In genomic region chr12:108305520-108305919, GRCh38 we compare ENCODE assay signal across 10 cellular contexts. TPM values are rescaled to one million over a fixed set of nuclear protein-coding genes. Genes with fewer than 3 reads are reported as not detected.
DNase-seq lines count a peak whose midpoint lies in the region; ATAC-seq, FAIRE-seq and TF ChIP-seq lines count a peak whose summit lies in the region.
"Had no signal": no experiment of that assay in that cellular context is flagged by ENCODE, and none has a peak within 500 bp of the region (broad histone marks: within the 10 kb centered on the region; RNA-seq: fewer than 3 reads in every experiment).

No MANE protein-coding gene starts in this region.

- no peaks in the 10 kb centered on the region for H4K20me1 ChIP-seq in HepG2 (ENCODE audit: insufficient read depth, low read length)

- no peak overlapping the region for H3K4me3 Mint-ChIP-seq in T-helper 2 cell treated with Interferon-gamma antibody and Interleukin-4, amounts not matched to agents 5 μg/mL and 100 μg/mL, for 36 hours

- H3K27ac Mint-ChIP-seq in T-helper 2 cell treated with Interferon-gamma antibody and Interleukin-4, amounts not matched to agents 5 μg/mL and 100 μg/mL, for 36 hours: no peak overlapping the region

- FAIRE-seq in HepG2 (lab: Jason Lieb, UNC): no peak
- FAIRE-seq: A204.1 had no signal

- peaks cover 10% of the 10 kb centered on the region for H3K4me1 Mint-ChIP-seq in T-helper 2 cell treated with Interferon-gamma antibody and Interleukin-4, amounts not matched to agents 5 μg/mL and 100 μg/mL, for 36 hours (ENCODE audit: low read depth)

- no peak overlapping the region for H3K9ac ChIP-seq in HepG2 (ENCODE audit: insufficient read depth, low read depth, low read length)

- ATAC-seq in HepG2: no peak
- peak; percentile 51 for ATAC-seq in thoracic aorta (ENCODE audit: insufficient number of reproducible peaks, low FRiP score, low read depth)
- no peak for ATAC-seq in activated CD4-positive, CD25-positive, alpha-beta regulatory T cell treated with anti-CD3 and anti-CD28 coated beads, Interleukin-2, amount 50 U/mL, for 24 hours

- no peaks in the 10 kb centered on the region for H3K79me2 ChIP-seq in HepG2 (ENCODE audit: insufficient read depth, low read length)

- TF ChIP-seq EP300 in HepG2 (IDR thresholded peaks at IDR 0.05; ENCODE audit: low read depth in 2 of 2, low read length in 2 of 2) (no peak), HepG2 (CRISPR knock-in tag; IDR thresholded peaks at IDR 0.05; ENCODE audit: borderline replicate concordance) (no peak)

- POLR2A ChIA-PET in HepG2 (lab: Yijun Ruan, JAX): interaction anchor here (1.1 kb wide), 1 partner anchor 10 kb away, joined by 3 read pairs; no protein-coding TSS in a partner anchor

- H3K27me3 ChIP-seq in breast epithelium: no peaks in the 10 kb centered on the region
- H3K27me3 ChIP-seq in HepG2 (ENCODE audit: control insufficient read depth in 1 of 2, insufficient read depth in 2 of 2, low read length in 2 of 2): peaks cover 2 to 35% of the 10 kb centered on the region in 2 experiments; a peak in 3 of 5 replicates
- H3K27me3 ChIP-seq in thoracic aorta (replicated peaks; ENCODE audit: insufficient read depth): no peaks in the 10 kb centered on the region

- WGBS in HepG2 (ENCODE audit: low lambda C conversion rate): 31% methylated on average over 6 of the region's 9 CpGs

- peaks cover 17 to 27% of the 10 kb centered on the region in 2 donors for H3K4me1 ChIP-seq in breast epithelium
- peaks cover 59% of the 10 kb centered on the region for H3K4me1 ChIP-seq in HepG2 (ENCODE audit: insufficient read depth, low read length)
- H3K4me1 ChIP-seq in thoracic aorta (ENCODE audit: control insufficient read depth in 1 of 2, low read depth in 2 of 2): peaks cover 39 to 84% of the 10 kb centered on the region in 2 donors

- peaks cover 9% of the 10 kb centered on the region for H3K27me3 Mint-ChIP-seq in T-helper 2 cell treated with Interferon-gamma antibody and Interleukin-4, amounts not matched to agents 5 μg/mL and 100 μg/mL, for 36 hours (ENCODE audit: low read depth)

- no peaks in the 10 kb centered on the region for H3K9me3 ChIP-seq in breast epithelium
- no peaks in the 10 kb centered on the region for H3K9me3 ChIP-seq in HepG2 (ENCODE audit: low read length)
- no peaks in the 10 kb centered on the region for H3K9me3 ChIP-seq in thoracic aorta

- intact Hi-C loops in breast epithelium (cut with DNase I; ENCODE audit: low total_unique reads): no loop called here
- intact Hi-C loops in HepG2 (cut with micrococcal nuclease; ENCODE audit: unreplicated experiment): no loop called here

- peak overlapping the region in 2 of 3 donors; percentile 21 to 49 for H3K4me3 ChIP-seq in breast epithelium
- H3K4me3 ChIP-seq in HepG2 (replicated peaks in 1 of 3; ENCODE audit: insufficient read depth in 1 of 3, low read depth in 2 of 3, low read length in 3 of 3): no peak overlapping the region; a peak in 1 of 6 replicates
- peak overlapping the region; percentile 66 for H3K4me3 ChIP-seq in thoracic aorta

- no peaks in the 10 kb centered on the region for H3K36me3 ChIP-seq in breast epithelium
- no peaks in the 10 kb centered on the region for H3K36me3 ChIP-seq in HepG2 (replicated peaks in 1 of 2; ENCODE audit: control insufficient read depth in 1 of 2, insufficient read depth in 2 of 2, low read length in 2 of 2)
- H3K36me3 ChIP-seq in thoracic aorta: no peaks in the 10 kb centered on the region

- H3K9me3 Mint-ChIP-seq in T-helper 2 cell treated with Interferon-gamma antibody and Interleukin-4, amounts not matched to agents 5 μg/mL and 100 μg/mL, for 36 hours: no peaks in the 10 kb centered on the region

- CTCF ChIA-PET in HepG2 (lab: Yijun Ruan, JAX; ENCODE audit: low intra/inter-chr PET ratio, low total read pairs): no interaction called here

- TF ChIP-seq CTCF in breast epithelium (IDR thresholded peaks at IDR 0.05): no peak
- no peak for TF ChIP-seq CTCF in HepG2 (CRISPR knock-in tag; IDR thresholded peaks at IDR 0.05)
- TF ChIP-seq CTCF in thoracic aorta (IDR thresholded peaks at IDR 0.05): no peak

- in situ Hi-C loops in HepG2 (cut with HindIII; ENCODE audit: extremely low pct_ligation_motif_present, low pct_unique_long_range_greater_than_20kb): no loop called here

- TF ChIP-seq POLR2A in breast epithelium (IDR thresholded peaks at IDR 0.05): no peak
- no peak for TF ChIP-seq POLR2A in HepG2 (IDR thresholded peaks at IDR 0.05; ENCODE audit: insufficient read depth in 1 of 2, low read depth in 2 of 2, low read length in 2 of 2)

- no peaks in the 10 kb centered on the region for H3K36me3 Mint-ChIP-seq in T-helper 2 cell treated with Interferon-gamma antibody and Interleukin-4, amounts not matched to agents 5 μg/mL and 100 μg/mL, for 36 hours (ENCODE audit: low read depth)

- no TSS peak for BruUV-seq in HepG2 (replicated peaks; lab: Mats Ljungman, UMichigan)

- H3K27ac ChIP-seq in breast epithelium (peak overlapping the region; percentile 76 to 90), HepG2 (ENCODE audit: extremely low read length, insufficient read depth, low read length) (no peak overlapping the region), thoracic aorta (peak overlapping the region; percentile 95 to 97)

- 0 out of 2 replicates have a peak overlapping the region, but pooled peaks have one; percentile 36 for H3K4me2 ChIP-seq in HepG2 (ENCODE audit: low read depth, low read length)

- H2AFZ ChIP-seq in HepG2 (ENCODE audit: low read length): no peak overlapping the region

- TF ChIP-seq RAD21 in HepG2 (CRISPR knock-in tag; IDR thresholded peaks at IDR 0.05): no peak

- peak; percentile 30 for DNase-seq in T-helper 2 cell treated with Interferon-gamma antibody and Interleukin-4, amounts not matched to agents 5 μg/mL and 100 μg/mL, for 36 hours (ENCODE audit: low spot score)
- DNase-seq in T-helper 2 cell (no peak), breast epithelium (ENCODE audit: low spot score in 2 of 2) (peak; percentile 70 to 91), HepG2 (ENCODE audit: low spot score) (no peak), thoracic aorta (ENCODE audit: low spot score) (peak; percentile 87), NCI-H748 treated with DMSO at 0.1 percent for 48 hours (lab: John Stamatoyannopoulos, UW) (no peak), NCI-H2227 treated with DMSO at 0.1 percent for 48 hours (lab: John Stamatoyannopoulos, UW) (no peak)

TF ChIP-seq in HepG2, 621 proteins besides CTCF, POLR2A, EP300 and RAD21:
- TF ChIP-seq REST (IDR thresholded peaks at IDR 0.05; ENCODE audit: borderline replicate concordance in 1 of 2, low read depth in 1 of 2, low read length in 2 of 2): no peak
- TF ChIP-seq ZNF768 (CRISPR knock-in tag; IDR thresholded peaks at IDR 0.05): 0 out of 2 replicates have a peak, but pooled peaks have one; percentile 4

RNA-seq across cellular contexts. Expression of gene CMKLR1, which starts 33.6 kb away (rescaled TPM):
- 10 to 100 TPM in 1 of 3 donors, 1 to 10 TPM in 2; 4.9 to 30.2 (median 9.1) TPM for total RNA-seq in breast epithelium
- not detected in 2 replicates for total RNA-seq in HepG2 (2016; rRNA removed; fragmentation: Illumina TruSeq; extraction: Trizol)
- not detected in 2 replicates for total RNA-seq in HepG2 (2016; cell fraction: cytosol; rRNA removed; fragmentation: Illumina TruSeq; extraction: Trizol; ENCODE audit: low read depth)
- total RNA-seq in HepG2 (2016; cell fraction: insoluble cytoplasmic fraction; rRNA removed; fragmentation: Illumina TruSeq; extraction: Trizol): not detected in 2 replicates
- total RNA-seq in HepG2 (2016; cell fraction: membrane; rRNA removed; fragmentation: Illumina TruSeq; extraction: Trizol): not detected in 2 replicates
- total RNA-seq in HepG2 (2016; cell fraction: nucleus; rRNA removed; fragmentation: Illumina TruSeq; extraction: Trizol): not detected in 2 replicates
- not detected in 2 replicates for polyA plus RNA-seq in HepG2 (2011; rRNA removed)
- polyA plus RNA-seq in HepG2 (2011; cell fraction: cytosol; rRNA removed): 0.03 TPM in 1 of 2 replicates, not detected in the other
- polyA plus RNA-seq in HepG2 (2011; cell fraction: nucleus; rRNA removed): not detected in 2 replicates
- not detected in 2 replicates for polyA plus RNA-seq in HepG2 (2012)
- polyA plus RNA-seq in HepG2 (2016; cell fraction: cytosol; fragmentation: Illumina TruSeq; extraction: Trizol; ENCODE audit: low read depth): not detected in 2 replicates
- polyA plus RNA-seq in HepG2 (2016; cell fraction: insoluble cytoplasmic fraction; fragmentation: Illumina TruSeq; extraction: Trizol; ENCODE audit: low read depth): not detected in 2 replicates
- polyA plus RNA-seq in HepG2 (2016; cell fraction: membrane; fragmentation: Illumina TruSeq; extraction: Trizol; ENCODE audit: low read depth): not detected in 2 replicates
- polyA plus RNA-seq in HepG2 (2016; cell fraction: nucleus; fragmentation: Illumina TruSeq; extraction: Trizol; ENCODE audit: insufficient read depth, low read depth): not detected in 2 replicates
- not detected in 2 replicates for polyA minus RNA-seq in HepG2 (2011; rRNA and poly(A)+ RNA removed; ENCODE audit: low replicate concordance)
- not detected in 2 replicates for polyA minus RNA-seq in HepG2 (2011; cell fraction: cytosol; rRNA and poly(A)+ RNA removed)
- polyA minus RNA-seq in HepG2 (2011; cell fraction: nucleus; rRNA and poly(A)+ RNA removed): not detected in 2 replicates
- 10 to 100 TPM; 56.6 to 73.8 TPM for total RNA-seq in thoracic aorta
- total RNA-seq: SK-MEL-5 had no signal

Comparison
In these comparisons a context has a peak if more than half of its experiments do, and no peak if none do; other contexts are left out.
1. DNase-seq: peak in T-helper 2 cell treated with Interferon-gamma antibody and Interleukin-4, amounts not matched to agents 5 μg/mL and 100 μg/mL, for 36 hours (single experiment), breast epithelium (2 of 2) and thoracic aorta (single experiment); none in T-helper 2 cell (0 of 5), HepG2 (single experiment), NCI-H748 treated with DMSO at 0.1 percent for 48 hours (single experiment) and NCI-H2227 treated with DMSO at 0.1 percent for 48 hours (single experiment).
2. H3K4me3 ChIP-seq: peak in breast epithelium (2 of 3) and thoracic aorta (single experiment); none in HepG2 (0 of 3).
3. RNA of gene CMKLR1, which starts 33.6 kb away (total RNA-seq): 56.6 to 73.8 TPM in thoracic aorta and 4.9 to 30.2 TPM in breast epithelium; not detected in HepG2; every median in the first group is over 4 times any median in the second.